In the genomic region with DNA sequence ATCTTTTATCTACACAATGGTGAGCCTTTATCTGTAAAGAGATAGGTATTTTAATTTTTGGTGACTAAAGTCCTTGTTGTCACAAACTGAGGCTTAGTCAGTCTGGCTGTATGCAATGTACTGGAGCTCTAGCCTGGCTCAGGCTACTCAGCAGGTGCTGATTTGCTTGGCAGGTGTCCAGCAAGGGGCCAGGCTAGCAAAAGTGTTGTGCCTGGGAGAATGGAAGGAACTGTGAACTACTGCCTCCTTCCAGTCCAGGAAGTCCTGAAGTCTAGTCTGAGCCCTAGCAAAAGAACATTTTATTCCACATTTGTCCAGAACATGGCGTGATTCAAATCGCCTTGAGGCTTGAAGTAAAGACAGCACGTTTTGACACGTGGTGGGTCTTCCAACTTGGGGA, we compare ENCODE assay signal across 12 cellular contexts.
DNase-seq lines count a peak whose midpoint lies in the region; ATAC-seq and TF ChIP-seq lines count a peak whose summit lies in the region.
"Had no signal": no experiment of that assay in that cellular context is flagged by ENCODE, and none has a peak within 500 bp of the region (broad histone marks: within the 10 kb centered on the region; RNA-seq: fewer than 3 reads in every experiment).

No MANE protein-coding gene starts in this region.

- no peak overlapping the region for H3K4me3 ChIP-seq in mucosa of descending colon

- intact Hi-C loops in mucosa of descending colon (cut with DNase I, micrococcal nuclease), result no loop called here

- H3K36me3 Mint-ChIP-seq in chondrocyte (ENCODE audit: low read depth), result no peaks in the 10 kb centered on the region
- H3K36me3 Mint-ChIP-seq in activated naive CD8-positive, alpha-beta T cell treated with anti-CD3 and anti-CD28 coated beads, Interleukin-2, amount 50 U/mL, for 24 hours (ENCODE audit: low read depth), result no peaks in the 10 kb centered on the region

- DNase-seq in Daoy (ENCODE audit: low read depth), result peak; percentile 65
- peak; percentile 18 for DNase-seq in NCI-H1092 treated with DMSO at 0.1 percent for 48 hours (lab: John Stamatoyannopoulos, UW)
- DNase-seq in RPMI8226, result peak; percentile 55
- peak; percentile 67 to 77 (median 75) for DNase-seq in mucosa of descending colon
- DNase-seq in activated gamma-delta T cell (lab: John Stamatoyannopoulos, UW), result no peak
- no peak for DNase-seq in chondrocyte (ENCODE audit: low spot score)
- DNase-seq in epidermal melanocyte (ENCODE audit: insufficient read length, low spot score), result no peak
- no peak for DNase-seq in activated naive CD8-positive, alpha-beta T cell treated with anti-CD3 and anti-CD28 coated beads, Interleukin-2, amount 50 U/mL, for 24 hours
- DNase-seq: activated B cell treated with CpG ODN at 0.5 μM for 24 hours, head of caudate nucleus, KG1 had no signal

- no peak for TF ChIP-seq CTCF in mucosa of descending colon (IDR thresholded peaks at IDR 0.05)
- TF ChIP-seq CTCF in chondrocyte (IDR thresholded peaks at IDR 0.05), result no peak

- no peaks in the 10 kb centered on the region for H3K36me3 ChIP-seq in mucosa of descending colon (ENCODE audit: low read depth)

- no peak overlapping the region for H3K27ac Mint-ChIP-seq in chondrocyte (ENCODE audit: unreplicated experiment)
- no peak overlapping the region for H3K27ac Mint-ChIP-seq in activated naive CD8-positive, alpha-beta T cell treated with anti-CD3 and anti-CD28 coated beads, Interleukin-2, amount 50 U/mL, for 24 hours
- H3K27ac Mint-ChIP-seq: activated B cell treated with CpG ODN at 0.5 μM for 24 hours; activated T-helper 2 cell treated with anti-CD3 and anti-CD28 coated beads, Interferon-gamma antibody, Interleukin-2, Interleukin-4, amounts not matched to agents 10 μg/mL and 5 μg/mL and 100 μg/mL, durations not matched to agents 14 hours and 24 hours and 36 hours had no signal

- H3K9me3 ChIP-seq in mucosa of descending colon, result no peaks in the 10 kb centered on the region

- H3K27me3 Mint-ChIP-seq in chondrocyte (ENCODE audit: low read depth), result no peaks in the 10 kb centered on the region
- H3K27me3 Mint-ChIP-seq in activated naive CD8-positive, alpha-beta T cell treated with anti-CD3 and anti-CD28 coated beads, Interleukin-2, amount 50 U/mL, for 24 hours, result no peaks in the 10 kb centered on the region
- H3K27me3 Mint-ChIP-seq: activated B cell treated with CpG ODN at 0.5 μM for 24 hours had no signal

- H3K4me3 Mint-ChIP-seq in chondrocyte (ENCODE audit: unreplicated experiment), result no peak overlapping the region
- H3K4me3 Mint-ChIP-seq in activated naive CD8-positive, alpha-beta T cell treated with anti-CD3 and anti-CD28 coated beads, Interleukin-2, amount 50 U/mL, for 24 hours, result no peak overlapping the region
- H3K4me3 Mint-ChIP-seq: activated B cell treated with CpG ODN at 0.5 μM for 24 hours had no signal

- peaks cover 3% of the 10 kb centered on the region for H3K4me1 ChIP-seq in mucosa of descending colon (ENCODE audit: low read depth)

- H3K9me3 Mint-ChIP-seq in chondrocyte (ENCODE audit: low read depth), result no peaks in the 10 kb centered on the region
- H3K9me3 Mint-ChIP-seq in activated naive CD8-positive, alpha-beta T cell treated with anti-CD3 and anti-CD28 coated beads, Interleukin-2, amount 50 U/mL, for 24 hours, result peaks cover 10% of the 10 kb centered on the region

- ATAC-seq in mucosa of descending colon, result peak; percentile 82
- ATAC-seq in activated naive CD8-positive, alpha-beta T cell treated with anti-CD3 and anti-CD28 coated beads, Interleukin-2, amount 50 U/mL, for 24 hours, result no peak

- peaks cover 19% of the 10 kb centered on the region for H3K4me1 Mint-ChIP-seq in chondrocyte (ENCODE audit: low read depth)
- no peaks in the 10 kb centered on the region for H3K4me1 Mint-ChIP-seq in activated naive CD8-positive, alpha-beta T cell treated with anti-CD3 and anti-CD28 coated beads, Interleukin-2, amount 50 U/mL, for 24 hours
- H3K4me1 Mint-ChIP-seq: activated B cell treated with CpG ODN at 0.5 μM for 24 hours had no signal

Comparison
In these comparisons a context has a peak if more than half of its experiments do, and no peak if none do; other contexts are left out.
1. DNase-seq: peak in Daoy (single experiment), NCI-H1092 treated with DMSO at 0.1 percent for 48 hours (single experiment), RPMI8226 (single experiment) and mucosa of descending colon (3 of 3); none in activated gamma-delta T cell (single experiment), chondrocyte (single experiment), epidermal melanocyte (single experiment) and activated naive CD8-positive, alpha-beta T cell treated with anti-CD3 and anti-CD28 coated beads, Interleukin-2, amount 50 U/mL, for 24 hours (single experiment).